Comparison of ENCODE assay signal across 11 cellular contexts in genomic region chr7:23973264-23973663, GRCh38.
"Had no signal": no experiment of that assay in that cellular context is flagged by ENCODE, and none has a peak within 500 bp of the region (broad histone marks: within the 10 kb centered on the region; RNA-seq: fewer than 3 reads in every experiment).

No MANE protein-coding gene starts in this region.

- H3K9ac ChIP-seq: GM23248 had no signal

- FAIRE-seq: H1, H54 had no signal

- H2AFZ ChIP-seq: GM23248, GM23338 had no signal

- H3K36me3 ChIP-seq: HAP-1 had no signal

- ATAC-seq: GM23338, HCT116 had no signal

- H3K27ac Mint-ChIP-seq: GM23338, H9, HFFc6 had no signal

- H3K27ac ChIP-seq: GM23248 had no signal

- H3K9me3 Mint-ChIP-seq: H9 had no signal

- H3K9me3 ChIP-seq: HAP-1 had no signal

- H3K4me1 ChIP-seq: HAP-1 had no signal

- H3K4me3 Mint-ChIP-seq: GM23338, H9, HFFc6 had no signal

- H3K4me3 ChIP-seq: GM23248, GM23338, HAP-1 had no signal

- DNase-seq: GM23248, GOT3, H7, H9, HCEC 1CT, HFFc6 had no signal

- H3K4me2 ChIP-seq: GM23338 had no signal
